ENCODE assay signal across 16 cellular contexts in the genomic region with DNA sequence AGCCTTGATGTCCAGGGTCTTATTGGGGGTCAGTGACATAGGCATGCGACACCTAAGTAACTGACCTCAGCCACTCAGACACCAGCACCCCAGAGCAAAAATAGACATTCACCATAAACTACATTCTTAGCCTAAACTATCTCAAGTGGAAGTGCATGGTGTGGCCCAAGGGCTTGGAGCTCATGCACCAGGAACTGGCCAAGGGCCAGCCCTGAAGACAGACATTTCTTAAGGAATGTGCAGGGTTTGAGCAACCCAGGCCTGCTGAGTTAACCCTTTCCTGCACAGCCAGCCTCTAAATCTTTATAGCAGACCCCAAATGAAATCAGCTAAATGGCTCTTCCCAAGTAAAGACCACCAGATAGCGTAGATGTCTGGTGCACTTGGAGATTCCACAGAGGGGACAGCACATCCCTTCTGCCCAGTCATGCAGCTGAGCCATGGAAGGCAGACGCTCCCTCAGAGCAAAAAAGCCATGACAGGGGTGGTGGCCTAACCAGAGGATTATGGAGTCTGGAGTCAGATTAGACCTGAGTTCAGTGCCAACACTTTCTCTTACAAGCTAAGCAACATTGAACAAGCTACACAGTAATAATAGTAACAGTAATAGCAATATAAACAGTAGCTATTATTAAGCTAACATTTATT.
A peak's percentile ranks its signal among the peaks of the same experiment; 100 is the strongest.
DNase-seq lines count a peak whose midpoint lies in the region; ATAC-seq, FAIRE-seq and TF ChIP-seq lines count a peak whose summit lies in the region.
"Had no signal": no experiment of that assay in that cellular context is flagged by ENCODE, and none has a peak within 500 bp of the region (broad histone marks: within the 10 kb centered on the region; RNA-seq: fewer than 3 reads in every experiment).

No MANE protein-coding gene starts in this region.

- ATAC-seq in HG02870 (IDR thresholded peaks at IDR 0.05; ENCODE audit: unreplicated experiment) = no peak
- no peak for ATAC-seq in GM21723 (IDR thresholded peaks at IDR 0.05; ENCODE audit: unreplicated experiment)
- ATAC-seq: left colon; stimulated activated memory B cell treated with anti-CD40 and anti-IgM and Interleukin-4, amounts not matched to agents 10 μg/mL and 1 μg/mL and 100 μg/mL, for 72 hours had no signal

- H3K4me2 ChIP-seq in osteoblast (ENCODE audit: insufficient read depth, low read length) = peak overlapping the region; percentile 16

- H3K36me3 ChIP-seq in osteoblast (ENCODE audit: insufficient read depth, low read length) = no peaks in the 10 kb centered on the region
- H3K36me3 ChIP-seq: esophagus squamous epithelium had no signal

- peaks cover 20% of the 10 kb centered on the region for H3K4me1 ChIP-seq in osteoblast (ENCODE audit: insufficient read depth, low read length)

- peak; percentile 73 for FAIRE-seq in RCC 7860 (lab: Jason Lieb, UNC)

- H3K9me3 ChIP-seq in osteoblast (ENCODE audit: low read depth, low read length) = no peaks in the 10 kb centered on the region
- H3K9me3 ChIP-seq: esophagus squamous epithelium had no signal

- H3K4me3 ChIP-seq in osteoblast (ENCODE audit: insufficient read depth, low read length) = no peak overlapping the region
- H3K4me3 ChIP-seq: esophagus squamous epithelium had no signal

- DNase-seq in ELR (ENCODE audit: low read depth) (peak; percentile 81), RCC 7860 (ENCODE audit: low spot score) (peak; percentile 13), epidermal melanocyte (ENCODE audit: insufficient read length, low spot score) (peak; percentile 38), osteoblast (ENCODE audit: insufficient read length, low spot score, missing footprints) (peak; percentile 91), erythroblast (lab: John Stamatoyannopoulos, UW) (no peak), NCI-H345 (lab: John Stamatoyannopoulos, UW) (no peak)
- DNase-seq: activated CD4-positive, alpha-beta T cell treated with anti-CD3 and anti-CD28 coated beads, Interleukin-2, amount 50 U/mL, for 1 hour; activated effector memory CD4-positive, alpha-beta T cell treated with anti-CD3 and anti-CD28 coated beads, Interleukin-2, amount 50 U/mL, for 16 hours; esophagus squamous epithelium; left colon; NCI-H1105; NCI-H526; stimulated activated CD4-positive, alpha-beta T cell treated with anti-CD3 and anti-CD28 coated beads, Interleukin-1b, Interleukin-23, amount 100 ng/mL, for 48 hours had no signal

- no peak for TF ChIP-seq CTCF in osteoblast (IDR thresholded peaks at IDR 0.05; ENCODE audit: extremely low read depth, low read depth, low read length)

- H3K27ac ChIP-seq in osteoblast (ENCODE audit: low read depth, low read length) = no peak overlapping the region
- H3K27ac ChIP-seq: esophagus squamous epithelium had no signal

- TF ChIP-seq POLR2A in erythroblast (IDR thresholded peaks at IDR 0.05; ENCODE audit: low read length) = no peak

- no peak overlapping the region for H2AFZ ChIP-seq in osteoblast (ENCODE audit: low read length)

- H3K27me3 ChIP-seq in osteoblast (ENCODE audit: insufficient read depth, low read length) = no peaks in the 10 kb centered on the region
- H3K27me3 ChIP-seq: esophagus squamous epithelium had no signal

- H3K79me2 ChIP-seq in osteoblast (ENCODE audit: insufficient read depth, low read length) = no peaks in the 10 kb centered on the region

- no peaks in the 10 kb centered on the region for H4K20me1 ChIP-seq in osteoblast (ENCODE audit: insufficient read depth, low read length)

Comparison
In these comparisons a context has a peak if more than half of its experiments do, and no peak if none do; other contexts are left out.
1. DNase-seq: peak in ELR (single experiment), RCC 7860 (single experiment), epidermal melanocyte (single experiment) and osteoblast (single experiment); none in erythroblast (0 of 2) and NCI-H345 (single experiment).